Comparison of ENCODE assay signal across 8 cellular contexts in genomic region chr1:23531695-23532094, GRCh38. TPM values are rescaled to one million over a fixed set of nuclear protein-coding genes. Genes with fewer than 3 reads are reported as not detected.
DNase-seq lines count a peak whose midpoint lies in the region; ATAC-seq and TF ChIP-seq lines count a peak whose summit lies in the region.

No MANE protein-coding gene starts in this region.

- POLR2A ChIA-PET in AG04450 (lab: Yijun Ruan, JAX) (interaction anchor here (0.7 to 0.9 kb wide), 3 partner anchors 24 to 187 kb away, joined by 4 to 8 read pairs (median 6); partner anchors contain the start of gene HNRNPR), HEK293T (lab: Yijun Ruan, JAX) (interaction anchor here (1.0 to 3.3 kb wide), 9 partner anchors 19 to 187 kb away, joined by 3 to 21 read pairs (median 4); partner anchors contain the start of gene HNRNPR)

- H3K4me3 ChIP-seq in AG04450 (ENCODE audit: low read depth, low read length) (peak overlapping the region; percentile 49), astrocyte of the spinal cord (ENCODE audit: low read depth, low read length) (peak overlapping the region; percentile 25)

- H3K36me3 Mint-ChIP-seq in HFFc6 (ENCODE audit: low read depth): no peaks in the 10 kb centered on the region
- no peaks in the 10 kb centered on the region for H3K36me3 Mint-ChIP-seq in naive B cell

- in situ Hi-C loops in astrocyte of the spinal cord (cut with HindIII; ENCODE audit: low sequenced_read_pairs): no loop called here

- peaks cover 65% of the 10 kb centered on the region for H3K4me1 Mint-ChIP-seq in HFFc6 (ENCODE audit: low read depth)
- H3K4me1 Mint-ChIP-seq in naive B cell: peaks cover 50 to 71% (median 56%) of the 10 kb centered on the region in 3 donors

- no peak for DNase-seq in AG04450 (ENCODE audit: low read depth, low spot score)
- no peak for DNase-seq in HFFc6
- no peak for DNase-seq in astrocyte of the spinal cord (ENCODE audit: low read depth, low spot score)
- DNase-seq in naive B cell: no peak
- DNase-seq in NCI-H2081 (lab: John Stamatoyannopoulos, UW): no peak
- no peak for DNase-seq in HEK293T (ENCODE audit: extremely low spot score)
- DNase-seq in SW 1271 (lab: John Stamatoyannopoulos, UW): no peak
- DNase-seq in DMS53 (lab: John Stamatoyannopoulos, UW): no peak

- no peaks in the 10 kb centered on the region; the same call in 1 of the 2 replicates for H3K27me3 Mint-ChIP-seq in HFFc6 (ENCODE audit: insufficient read depth)
- no peaks in the 10 kb centered on the region for H3K27me3 Mint-ChIP-seq in naive B cell

- H3K9me3 ChIP-seq in AG04450 (ENCODE audit: control insufficient read depth, insufficient read depth, low read length): no peaks in the 10 kb centered on the region

- peak overlapping the region; percentile 87 for H3K4me3 Mint-ChIP-seq in HFFc6
- peak overlapping the region; percentile 63 to 96 (median 88) for H3K4me3 Mint-ChIP-seq in naive B cell

- H3K27ac Mint-ChIP-seq in HFFc6: peak overlapping the region; percentile 55; the same call in 1 of the 2 replicates
- H3K27ac Mint-ChIP-seq in naive B cell: peak overlapping the region in 2 of 6 donors; percentile 21 to 67

- CTCF ChIA-PET in AG04450 (lab: Charles Lee) (interaction anchor here (0.7 to 2.0 kb wide), 5 partner anchors 8 to 223 kb away, joined by 3 to 13 read pairs (median 7); no protein-coding TSS in a partner anchor), HEK293T (lab: Yijun Ruan, JAX) (interaction anchor here (0.7 to 1.9 kb wide), 9 partner anchors 8 to 159 kb away, joined by 3 to 5 read pairs (median 4); no protein-coding TSS in a partner anchor)

- no peak for ATAC-seq in naive B cell (ENCODE audit: low read depth in 2 of 2)

- peak overlapping the region; percentile 21 for H3K27ac ChIP-seq in AG04450 (ENCODE audit: low read depth, low read length)

- H3K9me3 Mint-ChIP-seq in HFFc6 (no peaks in the 10 kb centered on the region), naive B cell (no peaks in the 10 kb centered on the region)

- TF ChIP-seq CTCF in AG04450 (IDR thresholded peaks at IDR 0.05; ENCODE audit: low read depth, low read length): no peak
- no peak for TF ChIP-seq CTCF in HFFc6 (IDR thresholded peaks at IDR 0.05)
- TF ChIP-seq CTCF in astrocyte of the spinal cord (IDR thresholded peaks at IDR 0.05; ENCODE audit: low read depth, low read length): no peak

- H3K27me3 ChIP-seq in AG04450 (ENCODE audit: control insufficient read depth, insufficient read depth, low read length): no peaks in the 10 kb centered on the region

TF ChIP-seq in HEK293T, 16 proteins besides CTCF, POLR2A, EP300 and RAD21:
- TF ChIP-seq LEF1 (IDR thresholded peaks at IDR 0.05; ENCODE audit: borderline replicate concordance) (no peak), ZNF384 (IDR thresholded peaks at IDR 0.05) (no peak), FOXM1 (IDR thresholded peaks at IDR 0.05; ENCODE audit: borderline replicate concordance) (no peak), FOXA1 (IDR thresholded peaks at IDR 0.05) (no peak), NFRKB (IDR thresholded peaks at IDR 0.05) (no peak), FOXK2 (IDR thresholded peaks at IDR 0.05) (no peak)
TF ChIP-seq in HEK293T: peak in this region for 0.

RNA-seq across cellular contexts. Expression of gene E2F2, which starts 0.7 kb away (rescaled TPM):
- polyA plus RNA-seq in AG04450 (2011; rRNA removed) (0.05 and 0.06 TPM in 2 replicates), naive B cell (ENCODE audit: low read depth in 6 of 6) (1 to 10 TPM in 2 of 6 donors, under 1 TPM in 4; 0.06 to 1.7 (median 0.46) TPM)
- 0.26 and 0.46 TPM in 2 replicates for polyA minus RNA-seq in AG04450 (2011; rRNA and poly(A)+ RNA removed)
- total RNA-seq in HFFc6 (2021; fragmentation: NEBNext Ultra II Directional; extraction: Animal tissue kit (Norgen Biotek cat#: 25700)): 1 to 10 TPM in 5 of 6 experiments, under 1 TPM in 1; 0.83 to 2.1 (median 1.9) TPM

RNA-seq across cellular contexts. Expression of gene ID3, which starts 27.6 kb away (rescaled TPM):
- 15.3 and 25.0 TPM in 2 replicates for polyA plus RNA-seq in AG04450 (2011; rRNA removed)
- 27.0 and 45.8 TPM in 2 replicates for polyA minus RNA-seq in AG04450 (2011; rRNA and poly(A)+ RNA removed)
- 100 to 1,000 TPM; 560 to 690 (median 604) TPM for total RNA-seq in HFFc6 (2021; fragmentation: NEBNext Ultra II Directional; extraction: Animal tissue kit (Norgen Biotek cat#: 25700))
- 10 to 100 TPM; 23.9 to 52.0 (median 31.2) TPM for polyA plus RNA-seq in naive B cell (ENCODE audit: low read depth in 6 of 6)

RNA-seq across cellular contexts. Expression of gene ASAP3, which starts 47.7 kb away (rescaled TPM):
- 25.5 and 29.9 TPM in 2 replicates for polyA plus RNA-seq in AG04450 (2011; rRNA removed)
- 37.7 and 44.5 TPM in 2 replicates for polyA minus RNA-seq in AG04450 (2011; rRNA and poly(A)+ RNA removed)
- total RNA-seq in HFFc6 (2021; fragmentation: NEBNext Ultra II Directional; extraction: Animal tissue kit (Norgen Biotek cat#: 25700)): 10 to 100 TPM in 4 of 6 experiments, 1 to 10 TPM in 2; 5.9 to 14.5 (median 12.3) TPM
- polyA plus RNA-seq in naive B cell (ENCODE audit: low read depth in 6 of 6): under 1 TPM in 4 of 6 donors, not detected in 2; 0.16 to 0.69 (median 0.58) TPM

Comparison
In these comparisons a context has a peak if more than half of its experiments do, and no peak if none do; other contexts are left out.
1. RNA of gene ASAP3, which starts 47.7 kb away (polyA plus RNA-seq): 25.5 to 29.9 TPM in AG04450; 0.16 to 0.69 TPM in naive B cell; every median in the first group is over 10 times any median in the second.